ENCODE assay signal across 14 cellular contexts in the genomic region with DNA sequence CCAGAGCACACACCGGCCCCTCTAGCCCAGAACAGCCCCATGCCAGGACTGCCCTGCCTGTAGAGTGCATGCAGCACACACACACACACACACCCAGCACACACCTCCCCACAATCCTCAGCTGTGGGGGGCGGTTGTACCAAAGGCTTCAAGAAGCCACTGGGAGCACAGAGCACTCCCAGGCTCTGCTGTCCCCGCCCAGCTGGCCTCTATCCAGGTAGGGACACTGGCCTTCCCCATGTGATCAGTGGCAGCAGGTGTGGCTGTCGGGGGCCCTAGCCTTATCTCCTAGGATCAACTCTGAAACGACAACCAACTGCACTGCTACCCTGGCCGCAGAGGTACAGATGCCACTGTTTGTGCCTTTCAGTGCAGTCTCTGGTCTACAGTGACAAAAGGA. TPM values are rescaled to one million over a fixed set of nuclear protein-coding genes. Genes with fewer than 3 reads are reported as not detected.
DNase-seq lines count a peak whose midpoint lies in the region; ATAC-seq and TF ChIP-seq lines count a peak whose summit lies in the region.
"Had no signal": no experiment of that assay in that cellular context is flagged by ENCODE, and none has a peak within 500 bp of the region (broad histone marks: within the 10 kb centered on the region; RNA-seq: fewer than 3 reads in every experiment).

No MANE protein-coding gene starts in this region.

- H3K36me3 ChIP-seq in left ventricle myocardium inferior = peaks cover 69% of the 10 kb centered on the region
- H3K36me3 ChIP-seq in subcutaneous abdominal adipose tissue (ENCODE audit: control insufficient read depth in 5 of 5, insufficient read depth in 5 of 5, low read length in 5 of 5) = peaks cover 0 to 67% (median 63%) of the 10 kb centered on the region in 5 donors
- H3K36me3 ChIP-seq in lower lobe of right lung = peaks cover 69% of the 10 kb centered on the region

- no peaks in the 10 kb centered on the region for H3K9me3 Mint-ChIP-seq in WTC11

- ATAC-seq in left ventricle myocardium superior (no peak), WTC11 (no peak), left colon (peak; percentile 12), HG03139 (IDR thresholded peaks at IDR 0.05; ENCODE audit: unreplicated experiment) (no peak), lower lobe of right lung (no peak)
- ATAC-seq: pancreas had no signal

- no peaks in the 10 kb centered on the region for H3K27me3 ChIP-seq in left ventricle myocardium inferior (ENCODE audit: low read depth)
- H3K27me3 ChIP-seq in subcutaneous abdominal adipose tissue (ENCODE audit: control insufficient read depth in 5 of 5, insufficient read depth in 4 of 5, low read length in 5 of 5) = no peaks in the 10 kb centered on the region
- no peaks in the 10 kb centered on the region for H3K27me3 ChIP-seq in lower lobe of right lung (ENCODE audit: low read depth)
- H3K27me3 ChIP-seq: pancreas had no signal

- H3K9me3 ChIP-seq in left ventricle myocardium inferior (replicated peaks) = no peaks in the 10 kb centered on the region
- no peaks in the 10 kb centered on the region for H3K9me3 ChIP-seq in subcutaneous abdominal adipose tissue (ENCODE audit: control insufficient read depth in 5 of 5, low read length in 5 of 5)
- no peaks in the 10 kb centered on the region for H3K9me3 ChIP-seq in lower lobe of right lung
- H3K9me3 ChIP-seq: pancreas, thoracic aorta had no signal

- intact Hi-C loops in left ventricle myocardium inferior (cut with micrococcal nuclease) = no loop called here
- intact Hi-C loops in left ventricle myocardium superior (cut with micrococcal nuclease) = no loop called here
- intact Hi-C loops in left colon (cut with DNase I, micrococcal nuclease) = no loop called here
- intact Hi-C loops in lower lobe of right lung (cut with DNase I) = no loop called here

- H3K27ac ChIP-seq in left ventricle myocardium inferior (replicated peaks) (no peak overlapping the region), subcutaneous abdominal adipose tissue (ENCODE audit: low read depth, low read length) (no peak overlapping the region), lower lobe of right lung (no peak overlapping the region)
- H3K27ac ChIP-seq: pancreas, thoracic aorta had no signal

- H3K4me1 Mint-ChIP-seq in WTC11 = peaks cover 20% of the 10 kb centered on the region

- POLR2A ChIA-PET in WTC11 (lab: Charles Lee) = no interaction called here

- H3K36me3 Mint-ChIP-seq in WTC11 = peaks cover 9% of the 10 kb centered on the region

- peak overlapping the region; percentile 91 for H3K4me3 Mint-ChIP-seq in WTC11
- H3K4me3 Mint-ChIP-seq: CD14-positive monocyte had no signal

- no peak overlapping the region for H3K9ac ChIP-seq in subcutaneous abdominal adipose tissue (ENCODE audit: low read length in 5 of 5)

- H3K27me3 Mint-ChIP-seq in WTC11 (ENCODE audit: low read depth) = no peaks in the 10 kb centered on the region; the same call in 1 of the 2 replicates

- CTCF ChIA-PET in WTC11 (lab: Charles Lee) = interaction anchor here (1.8 kb wide), 1 partner anchor 50 kb away, joined by 6 read pairs; no protein-coding TSS in a partner anchor

- DNase-seq in left ventricle myocardium inferior (no peak), left ventricle myocardium superior (no peak), WTC11 (ENCODE audit: low spot score) (no peak), left colon (peak in 1 of 2 donors; percentile 77), NCI-H524 (lab: John Stamatoyannopoulos, UW) (no peak), lower lobe of right lung (no peak)
- DNase-seq: caudate nucleus; NCI-H1105; stimulated activated CD4-positive, alpha-beta T cell treated with anti-CD3 and anti-CD28 coated beads, Interleukin-4, amount 100 ng/mL, for 4 hours had no signal

- H3K4me1 ChIP-seq in left ventricle myocardium inferior (peaks cover 64% of the 10 kb centered on the region), subcutaneous abdominal adipose tissue (ENCODE audit: control insufficient read depth in 5 of 5, insufficient read depth in 5 of 5, low read length in 5 of 5) (peaks cover 9 to 54% (median 40%) of the 10 kb centered on the region in 5 donors), lower lobe of right lung (peaks cover 51% of the 10 kb centered on the region)

- no peak for TF ChIP-seq CTCF in left ventricle myocardium inferior (IDR thresholded peaks at IDR 0.05; ENCODE audit: borderline replicate concordance)
- TF ChIP-seq CTCF in WTC11 (IDR thresholded peaks at IDR 0.05) = no peak
- no peak for TF ChIP-seq CTCF in lower lobe of right lung (IDR thresholded peaks at IDR 0.05)

- H3K27ac Mint-ChIP-seq in WTC11 = no peak overlapping the region

- H3K4me3 ChIP-seq in left ventricle myocardium inferior (peak overlapping the region; percentile 100), subcutaneous abdominal adipose tissue (ENCODE audit: low read depth in 1 of 5, low read length in 5 of 5) (peak overlapping the region in 3 of 5 donors; percentile 23 to 99 (median 94)), lower lobe of right lung (no peak overlapping the region)

TF ChIP-seq in WTC11, 78 proteins besides CTCF, POLR2A, EP300 and RAD21 (continues in another document):
- TF ChIP-seq PRRX2 (CRISPR knock-in tag; IDR thresholded peaks at IDR 0.05) = no peak
- TF ChIP-seq, protein P1, sequence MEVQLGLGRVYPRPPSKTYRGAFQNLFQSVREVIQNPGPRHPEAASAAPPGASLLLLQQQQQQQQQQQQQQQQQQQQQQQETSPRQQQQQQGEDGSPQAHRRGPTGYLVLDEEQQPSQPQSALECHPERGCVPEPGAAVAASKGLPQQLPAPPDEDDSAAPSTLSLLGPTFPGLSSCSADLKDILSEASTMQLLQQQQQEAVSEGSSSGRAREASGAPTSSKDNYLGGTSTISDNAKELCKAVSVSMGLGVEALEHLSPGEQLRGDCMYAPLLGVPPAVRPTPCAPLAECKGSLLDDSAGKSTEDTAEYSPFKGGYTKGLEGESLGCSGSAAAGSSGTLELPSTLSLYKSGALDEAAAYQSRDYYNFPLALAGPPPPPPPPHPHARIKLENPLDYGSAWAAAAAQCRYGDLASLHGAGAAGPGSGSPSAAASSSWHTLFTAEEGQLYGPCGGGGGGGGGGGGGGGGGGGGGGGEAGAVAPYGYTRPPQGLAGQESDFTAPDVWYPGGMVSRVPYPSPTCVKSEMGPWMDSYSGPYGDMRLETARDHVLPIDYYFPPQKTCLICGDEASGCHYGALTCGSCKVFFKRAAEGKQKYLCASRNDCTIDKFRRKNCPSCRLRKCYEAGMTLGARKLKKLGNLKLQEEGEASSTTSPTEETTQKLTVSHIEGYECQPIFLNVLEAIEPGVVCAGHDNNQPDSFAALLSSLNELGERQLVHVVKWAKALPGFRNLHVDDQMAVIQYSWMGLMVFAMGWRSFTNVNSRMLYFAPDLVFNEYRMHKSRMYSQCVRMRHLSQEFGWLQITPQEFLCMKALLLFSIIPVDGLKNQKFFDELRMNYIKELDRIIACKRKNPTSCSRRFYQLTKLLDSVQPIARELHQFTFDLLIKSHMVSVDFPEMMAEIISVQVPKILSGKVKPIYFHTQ (CRISPR knock-in tag; IDR thresholded peaks at IDR 0.05) = no peak
- TF ChIP-seq ZNF396 (CRISPR knock-in tag; IDR thresholded peaks at IDR 0.05; ENCODE audit: borderline replicate concordance) = no peak
- TF ChIP-seq, protein P2, sequence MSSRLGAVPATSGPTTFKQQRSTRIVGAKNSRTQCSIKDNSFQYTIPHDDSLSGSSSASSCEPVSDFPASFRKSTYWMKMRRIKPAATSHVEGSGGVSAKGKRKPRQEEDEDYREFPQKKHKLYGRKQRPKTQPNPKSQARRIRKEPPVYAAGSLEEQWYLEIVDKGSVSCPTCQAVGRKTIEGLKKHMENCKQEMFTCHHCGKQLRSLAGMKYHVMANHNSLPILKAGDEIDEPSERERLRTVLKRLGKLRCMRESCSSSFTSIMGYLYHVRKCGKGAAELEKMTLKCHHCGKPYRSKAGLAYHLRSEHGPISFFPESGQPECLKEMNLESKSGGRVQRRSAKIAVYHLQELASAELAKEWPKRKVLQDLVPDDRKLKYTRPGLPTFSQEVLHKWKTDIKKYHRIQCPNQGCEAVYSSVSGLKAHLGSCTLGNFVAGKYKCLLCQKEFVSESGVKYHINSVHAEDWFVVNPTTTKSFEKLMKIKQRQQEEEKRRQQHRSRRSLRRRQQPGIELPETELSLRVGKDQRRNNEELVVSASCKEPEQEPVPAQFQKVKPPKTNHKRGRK (CRISPR knock-in tag; IDR thresholded peaks at IDR 0.05; ENCODE audit: borderline replicate concordance) = no peak
- TF ChIP-seq, protein P3, sequence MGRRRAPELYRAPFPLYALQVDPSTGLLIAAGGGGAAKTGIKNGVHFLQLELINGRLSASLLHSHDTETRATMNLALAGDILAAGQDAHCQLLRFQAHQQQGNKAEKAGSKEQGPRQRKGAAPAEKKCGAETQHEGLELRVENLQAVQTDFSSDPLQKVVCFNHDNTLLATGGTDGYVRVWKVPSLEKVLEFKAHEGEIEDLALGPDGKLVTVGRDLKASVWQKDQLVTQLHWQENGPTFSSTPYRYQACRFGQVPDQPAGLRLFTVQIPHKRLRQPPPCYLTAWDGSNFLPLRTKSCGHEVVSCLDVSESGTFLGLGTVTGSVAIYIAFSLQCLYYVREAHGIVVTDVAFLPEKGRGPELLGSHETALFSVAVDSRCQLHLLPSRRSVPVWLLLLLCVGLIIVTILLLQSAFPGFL (CRISPR knock-in tag; IDR thresholded peaks at IDR 0.05; ENCODE audit: borderline replicate concordance) = no peak
- TF ChIP-seq JAZF1 (CRISPR knock-in tag; IDR thresholded peaks at IDR 0.05) = no peak

RNA-seq across cellular contexts. Expression of a gene that starts 2.0 kb away (rescaled TPM):
- total RNA-seq in left ventricle myocardium inferior (34.7 TPM), left ventricle myocardium superior (38.2 TPM), WTC11 (2021) (61.0 to 80.9 TPM (median 61.2 TPM) in 3 replicates), left colon (10 to 100 TPM; 50.6 to 64.1 TPM), lower lobe of right lung (58.2 TPM)

RNA-seq across cellular contexts. Expression of a gene that starts 2.1 kb away (rescaled TPM):
- total RNA-seq in left ventricle myocardium inferior (72.3 TPM), left ventricle myocardium superior (77.7 TPM), WTC11 (2021) (102 to 105 TPM (median 103 TPM) in 3 replicates), left colon (10 to 100 TPM; 56.7 to 68.8 TPM), lower lobe of right lung (57.6 TPM)

RNA-seq across cellular contexts. Expression of a gene that starts 14.2 kb away (rescaled TPM):
- total RNA-seq in left ventricle myocardium inferior (18.0 TPM), left ventricle myocardium superior (21.7 TPM), WTC11 (2021) (33.4 to 43.1 TPM (median 38.1 TPM) in 3 replicates), left colon (100 to 1,000 TPM; 134 to 154 TPM), lower lobe of right lung (17.8 TPM)

RNA-seq across cellular contexts. Expression of a gene that starts 14.5 kb away (rescaled TPM):
- total RNA-seq in left ventricle myocardium inferior (not detected), left ventricle myocardium superior (not detected), WTC11 (2021) (not detected in 3 replicates), left colon (under 1 TPM; 0.67 to 0.70 TPM), lower lobe of right lung (not detected)
- total RNA-seq: pancreas, thoracic aorta had no signal

RNA-seq across cellular contexts. Expression of a gene that starts 16.5 kb away (rescaled TPM):
- not detected for total RNA-seq in left ventricle myocardium inferior
- total RNA-seq in left ventricle myocardium superior = not detected
- 1.1 to 2.2 TPM (median 2.1 TPM) in 3 replicates for total RNA-seq in WTC11 (2021)
- total RNA-seq in left colon = 10 to 100 TPM; 70.0 to 95.7 TPM
- 1.0 TPM for total RNA-seq in lower lobe of right lung
- total RNA-seq: thoracic aorta had no signal
